19 cellular contexts compared by ENCODE assay signal in genomic region chr1:7938070-7938469, GRCh38. TPM values are rescaled to one million over a fixed set of nuclear protein-coding genes. Genes with fewer than 3 reads are reported as not detected.
DNase-seq lines count a peak whose midpoint lies in the region; ATAC-seq and TF ChIP-seq lines count a peak whose summit lies in the region.
"Had no signal": no experiment of that assay in that cellular context is flagged by ENCODE, and none has a peak within 500 bp of the region (broad histone marks: within the 10 kb centered on the region; RNA-seq: fewer than 3 reads in every experiment).

No MANE protein-coding gene starts in this region.

- no peak overlapping the region for H3K4me3 ChIP-seq in mucosa of descending colon
- H3K4me3 ChIP-seq: psoas muscle had no signal

- no peaks in the 10 kb centered on the region for H3K9me3 Mint-ChIP-seq in activated CD8-positive, alpha-beta memory T cell treated with anti-CD3 and anti-CD28 coated beads, Interleukin-2, amount 10 ng/mL, durations not matched to agents 7 days and 5 days (ENCODE audit: low read depth)
- H3K9me3 Mint-ChIP-seq in activated naive CD8-positive, alpha-beta T cell treated with anti-CD3 and anti-CD28 coated beads, Interleukin-2, amount 50 U/mL, for 24 hours = peaks cover 3% of the 10 kb centered on the region

- CTCF ChIA-PET in activated CD8-positive, alpha-beta memory T cell treated with anti-CD3 and anti-CD28 coated beads, Interleukin-2, amount 10 ng/mL, durations not matched to agents 7 days and 5 days (lab: Charles Lee) = interaction anchor here (0.9 to 4.4 kb wide), 2 partner anchors 10 to 40 kb away, joined by 3 to 24 read pairs; no protein-coding TSS in a partner anchor

- H3K4me1 Mint-ChIP-seq in activated CD8-positive, alpha-beta memory T cell treated with anti-CD3 and anti-CD28 coated beads, Interleukin-2, amount 10 ng/mL, durations not matched to agents 7 days and 5 days = peaks cover 58% of the 10 kb centered on the region
- peaks cover 75% of the 10 kb centered on the region for H3K4me1 Mint-ChIP-seq in activated naive CD8-positive, alpha-beta T cell treated with anti-CD3 and anti-CD28 coated beads, Interleukin-2, amount 50 U/mL, for 24 hours

- peaks cover 27% of the 10 kb centered on the region for H3K36me3 Mint-ChIP-seq in activated CD8-positive, alpha-beta memory T cell treated with anti-CD3 and anti-CD28 coated beads, Interleukin-2, amount 10 ng/mL, durations not matched to agents 7 days and 5 days
- peaks cover 74% of the 10 kb centered on the region for H3K36me3 Mint-ChIP-seq in activated naive CD8-positive, alpha-beta T cell treated with anti-CD3 and anti-CD28 coated beads, Interleukin-2, amount 50 U/mL, for 24 hours (ENCODE audit: low read depth)

- no peak for ATAC-seq in activated CD8-positive, alpha-beta memory T cell treated with anti-CD3 and anti-CD28 coated beads, Interleukin-2, amount 10 ng/mL, durations not matched to agents 7 days and 5 days
- ATAC-seq in activated naive CD8-positive, alpha-beta T cell treated with anti-CD3 and anti-CD28 coated beads, Interleukin-2, amount 50 U/mL, for 24 hours = no peak
- ATAC-seq in mucosa of descending colon = peak; percentile 33
- ATAC-seq: psoas muscle had no signal

- DNase-seq in activated CD8-positive, alpha-beta memory T cell treated with anti-CD3 and anti-CD28 coated beads, Interleukin-2, amount 10 ng/mL, durations not matched to agents 7 days and 5 days = no peak
- DNase-seq in activated CD8-positive, alpha-beta memory T cell treated with anti-CD3 and anti-CD28 coated beads, Interleukin-2, amount 50 U/mL, for 4 hours = no peak
- DNase-seq in DMS53 treated with DMSO at 0.1 percent for 48 hours (lab: John Stamatoyannopoulos, UW; ENCODE audit: unreplicated experiment) (peak; percentile 14), mucosa of descending colon (peak in 1 of 3 donors; percentile 32), AG08396 (ENCODE audit: low spot score) (no peak), mesenteric fat pad (ENCODE audit: low spot score) (no peak)
- no peak for DNase-seq in activated naive CD8-positive, alpha-beta T cell treated with anti-CD3 and anti-CD28 coated beads, Interleukin-2, amount 50 U/mL, for 24 hours
- DNase-seq in effector CD8-positive, alpha-beta T cell (lab: John Stamatoyannopoulos, UW) = no peak
- DNase-seq: activated gamma-delta T cell treated with Interleukin-2 at 50 U/mL for 16 hours, Calu3, glutamatergic neuron, NCI-H187, NCI-H2171 treated with DMSO at 0.1 percent for 48 hours, NCI-H524, psoas muscle, SIG-M5, SW 1271, T1000 had no signal

- no peaks in the 10 kb centered on the region for H3K9me3 ChIP-seq in mucosa of descending colon
- H3K9me3 ChIP-seq: psoas muscle had no signal

- intact Hi-C loops in mucosa of descending colon (cut with DNase I, micrococcal nuclease) = no loop called here

- no peaks in the 10 kb centered on the region for H3K36me3 ChIP-seq in mucosa of descending colon (ENCODE audit: low read depth)

- H3K4me1 ChIP-seq in mucosa of descending colon (ENCODE audit: low read depth) = peaks cover 8% of the 10 kb centered on the region

- no peak for TF ChIP-seq CTCF in mucosa of descending colon (IDR thresholded peaks at IDR 0.05)

- peak overlapping the region; percentile 71 for H3K4me3 Mint-ChIP-seq in activated CD8-positive, alpha-beta memory T cell treated with anti-CD3 and anti-CD28 coated beads, Interleukin-2, amount 10 ng/mL, durations not matched to agents 7 days and 5 days
- peak overlapping the region; percentile 93 for H3K4me3 Mint-ChIP-seq in activated naive CD8-positive, alpha-beta T cell treated with anti-CD3 and anti-CD28 coated beads, Interleukin-2, amount 50 U/mL, for 24 hours

- H3K27me3 Mint-ChIP-seq in activated CD8-positive, alpha-beta memory T cell treated with anti-CD3 and anti-CD28 coated beads, Interleukin-2, amount 10 ng/mL, durations not matched to agents 7 days and 5 days = no peaks in the 10 kb centered on the region
- no peaks in the 10 kb centered on the region for H3K27me3 Mint-ChIP-seq in activated naive CD8-positive, alpha-beta T cell treated with anti-CD3 and anti-CD28 coated beads, Interleukin-2, amount 50 U/mL, for 24 hours

- H3K27ac Mint-ChIP-seq in activated CD8-positive, alpha-beta memory T cell treated with anti-CD3 and anti-CD28 coated beads, Interleukin-2, amount 10 ng/mL, durations not matched to agents 7 days and 5 days = peak overlapping the region; percentile 78
- H3K27ac Mint-ChIP-seq in activated naive CD8-positive, alpha-beta T cell treated with anti-CD3 and anti-CD28 coated beads, Interleukin-2, amount 50 U/mL, for 24 hours = peak overlapping the region; percentile 99

RNA-seq across cellular contexts. Expression of gene TNFRSF9, which starts 2.6 kb away (rescaled TPM):
- total RNA-seq in activated CD8-positive, alpha-beta memory T cell treated with anti-CD3 and anti-CD28 coated beads, Interleukin-2, amount 10 ng/mL, durations not matched to agents 7 days and 5 days = 10 to 100 TPM; 19.2 to 68.1 TPM
- under 1 TPM; 0.19 to 0.51 (median 0.35) TPM for total RNA-seq in mucosa of descending colon
- total RNA-seq in mesenteric fat pad = not detected
- total RNA-seq: temporal lobe had no signal

RNA-seq across cellular contexts. Expression of gene PARK7, which starts 23.4 kb away (rescaled TPM):
- total RNA-seq in activated CD8-positive, alpha-beta memory T cell treated with anti-CD3 and anti-CD28 coated beads, Interleukin-2, amount 10 ng/mL, durations not matched to agents 7 days and 5 days = 100 to 1,000 TPM; 310 to 434 TPM
- total RNA-seq in mucosa of descending colon = 100 to 1,000 TPM; 135 to 200 (median 186) TPM
- 295 TPM for total RNA-seq in mesenteric fat pad

Comparison
In these comparisons a context has a peak if more than half of its experiments do, and no peak if none do; other contexts are left out.
1. RNA of gene TNFRSF9, which starts 2.6 kb away (total RNA-seq): 19.2 to 68.1 TPM in activated CD8-positive, alpha-beta memory T cell treated with anti-CD3 and anti-CD28 coated beads, Interleukin-2, amount 10 ng/mL, durations not matched to agents 7 days and 5 days; 0.19 to 0.51 TPM in mucosa of descending colon and not detected in mesenteric fat pad (single experiment); every median in the first group is over 10 times any median in the second.